Comparison of ENCODE assay signal across 7 cellular contexts in the genomic region with DNA sequence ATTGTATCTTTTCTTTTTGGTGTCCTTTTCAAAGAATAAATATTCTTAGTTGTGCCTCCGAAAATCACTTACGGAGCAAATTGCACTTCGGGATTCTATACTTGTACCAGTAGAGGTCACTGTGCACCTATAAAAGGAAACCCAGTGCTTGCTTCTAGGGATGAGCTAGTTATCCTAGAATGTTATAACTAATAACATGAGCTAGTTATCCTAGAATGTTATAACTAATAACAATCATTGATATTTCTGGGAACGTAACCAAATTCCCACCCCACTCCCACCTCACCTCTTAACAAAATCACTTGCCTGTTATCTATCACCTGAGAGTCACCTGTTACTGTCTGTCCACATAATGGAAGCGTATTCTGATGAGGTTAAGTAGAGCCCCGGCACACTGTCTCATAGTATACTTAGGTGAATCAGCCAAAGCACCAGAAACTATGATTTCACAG.
DNase-seq lines count a peak whose midpoint lies in the region; ATAC-seq and TF ChIP-seq lines count a peak whose summit lies in the region.

No MANE protein-coding gene starts in this region.

- peaks cover 2% of the 10 kb centered on the region for H3K36me3 Mint-ChIP-seq in effector memory CD8-positive, alpha-beta T cell (ENCODE audit: insufficient read depth)

- no peaks in the 10 kb centered on the region for H3K27me3 Mint-ChIP-seq in effector memory CD8-positive, alpha-beta T cell

- no peak overlapping the region for H3K4me3 Mint-ChIP-seq in effector memory CD8-positive, alpha-beta T cell

- ATAC-seq in foreskin keratinocyte, result peak; percentile 62
- no peak for ATAC-seq in effector memory CD8-positive, alpha-beta T cell (replicated peaks)

- H3K27ac ChIP-seq in foreskin keratinocyte, result no peak overlapping the region

- H3K27me3 ChIP-seq in foreskin keratinocyte, result no peaks in the 10 kb centered on the region

- no peak overlapping the region for H3K27ac Mint-ChIP-seq in effector memory CD8-positive, alpha-beta T cell

- in situ Hi-C loops in G401 (cut with HindIII; ENCODE audit: low sequenced_read_pairs), result no loop called here

- H3K4me1 ChIP-seq in foreskin keratinocyte, result no peaks in the 10 kb centered on the region

- no peaks in the 10 kb centered on the region for H3K9me3 Mint-ChIP-seq in effector memory CD8-positive, alpha-beta T cell

- TF ChIP-seq CTCF in foreskin keratinocyte (conservative IDR thresholded peaks at IDR 0.05), result peak; percentile 89

- peak; percentile 77 for DNase-seq in G401 (ENCODE audit: low spot score)
- DNase-seq in Kasumi-1 (lab: John Stamatoyannopoulos, UW), result peak; percentile 69 to 78
- peak; percentile 31 for DNase-seq in SKM-1 (lab: John Stamatoyannopoulos, UW; ENCODE audit: unreplicated experiment)
- peak in 1 of 2 donors; percentile 33 for DNase-seq in foreskin keratinocyte
- peak; percentile 54 for DNase-seq in renal cortical epithelial cell (ENCODE audit: low read depth)
- DNase-seq in ecto neural progenitor cell (ENCODE audit: low spot score), result no peak
- DNase-seq in effector memory CD8-positive, alpha-beta T cell, result no peak

- H3K4me1 Mint-ChIP-seq in effector memory CD8-positive, alpha-beta T cell (ENCODE audit: low read depth in 2 of 2), result peaks cover 6 to 8% of the 10 kb centered on the region in 2 donors

Comparison
In these comparisons a context has a peak if more than half of its experiments do, and no peak if none do; other contexts are left out.
1. DNase-seq: peak in G401 (single experiment), Kasumi-1 (2 of 2), SKM-1 (single experiment) and renal cortical epithelial cell (single experiment); none in ecto neural progenitor cell (single experiment) and effector memory CD8-positive, alpha-beta T cell (0 of 3).